In the genomic region with DNA sequence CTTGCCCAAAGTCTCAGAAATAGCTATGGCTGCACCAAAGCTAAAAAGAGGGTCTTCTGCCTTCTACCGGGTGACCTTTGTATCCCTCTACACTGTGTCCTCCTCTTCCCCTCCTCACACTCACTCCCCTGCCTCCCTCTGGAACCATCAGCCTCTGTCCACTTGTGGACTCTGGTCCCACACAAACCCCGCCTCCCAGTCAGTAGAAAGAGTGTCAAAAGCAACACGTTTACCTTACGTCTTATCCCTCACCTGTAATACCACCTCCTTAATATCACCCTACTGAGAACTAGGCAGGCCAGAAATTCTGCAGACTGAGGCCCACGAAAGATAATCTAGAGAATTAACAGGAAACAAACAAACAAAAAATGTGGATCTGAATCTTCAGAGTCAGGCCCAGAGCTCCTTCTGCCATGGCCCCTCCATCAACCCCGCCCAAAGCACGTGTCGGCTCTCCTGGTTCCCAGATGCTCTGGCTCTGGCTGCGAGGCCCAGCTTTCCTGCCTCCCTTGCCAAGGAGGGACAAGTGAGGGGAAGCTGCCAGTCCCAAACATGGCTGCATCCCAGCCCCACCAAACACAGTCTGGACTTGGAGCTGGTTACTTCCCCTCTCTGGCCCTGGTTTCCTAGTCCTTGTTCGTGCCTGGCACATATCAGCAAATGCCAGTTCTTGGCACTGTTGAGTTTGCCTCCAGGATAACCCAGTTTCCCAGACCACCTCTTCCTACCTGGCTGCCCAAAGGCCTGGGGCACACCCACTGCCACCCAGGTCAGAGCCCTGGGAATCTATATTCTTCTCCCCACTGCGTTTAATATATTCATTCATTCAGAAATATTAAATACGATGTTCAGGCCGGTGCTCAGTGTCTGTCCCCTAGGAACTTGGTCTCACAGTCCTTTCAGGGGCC, we compare ENCODE assay signal across 8 cellular contexts. TPM values are rescaled to one million over a fixed set of nuclear protein-coding genes. Genes with fewer than 3 reads are reported as not detected.
DNase-seq lines count a peak whose midpoint lies in the region; ATAC-seq, FAIRE-seq and TF ChIP-seq lines count a peak whose summit lies in the region.

No MANE protein-coding gene starts in this region.

- H3K4me1 ChIP-seq in left lung, result peaks cover 15 to 67% of the 10 kb centered on the region in 2 donors
- peaks cover 26 to 75% (median 46%) of the 10 kb centered on the region in 4 donors for H3K4me1 ChIP-seq in transverse colon

- TF ChIP-seq POLR2A in transverse colon (IDR thresholded peaks at IDR 0.05), result no peak
- no peak for TF ChIP-seq POLR2A in H54 (IDR thresholded peaks at IDR 0.05; ENCODE audit: low read depth, low read length)

- in situ Hi-C loops in transverse colon (cut with MboI; ENCODE audit: low pct_ligation_motif_present in 1 of 4, low pct_unique_long_range_greater_than_20kb in 1 of 4, low sequenced_read_pairs in 3 of 4), result no loop called here

- intact Hi-C loops in left lung (cut with DNase I) (no loop called here), transverse colon (cut with DNase I; ENCODE audit: low total_unique reads) (loop anchor here (2.0 to 5.0 kb wide), 4 partner anchors 24 to 116 kb away; no protein-coding TSS in a partner anchor)

- 35 to 54% methylated on average over 6 to 13 of the region's 13 CpGs for WGBS in transverse colon (ENCODE audit: low coverage in 1 of 2), 2 donors

- peak overlapping the region; percentile 87 for H3K4me3 ChIP-seq in bronchial epithelial cell (ENCODE audit: low read depth, low read length)
- H3K4me3 ChIP-seq in left lung, result peak overlapping the region; percentile 93 to 96
- H3K4me3 ChIP-seq in transverse colon, result peak overlapping the region in 3 of 4 donors; percentile 71 to 81 (median 75)

- peaks cover 18% of the 10 kb centered on the region for H3K36me3 ChIP-seq in bronchial epithelial cell (ENCODE audit: control insufficient read depth, insufficient read depth, low read length)
- H3K36me3 ChIP-seq in left lung, result peaks cover 0 to 28% of the 10 kb centered on the region in 2 donors
- H3K36me3 ChIP-seq in transverse colon, result no peaks in the 10 kb centered on the region

- H3K4me1 Mint-ChIP-seq in T-helper 1 cell treated with Interleukin-12 subunit alpha and Interleukin-12 subunit beta and Interleukin-4 antibody, amounts not matched to agents 30 μg/mL and 1 μg/mL, for 36 hours (ENCODE audit: low read depth), result peaks cover 17% of the 10 kb centered on the region

- H3K27me3 Mint-ChIP-seq in T-helper 1 cell treated with Interleukin-12 subunit alpha and Interleukin-12 subunit beta and Interleukin-4 antibody, amounts not matched to agents 30 μg/mL and 1 μg/mL, for 36 hours (ENCODE audit: low read depth), result peaks cover 14% of the 10 kb centered on the region

- no peaks in the 10 kb centered on the region for H3K9me3 ChIP-seq in left lung
- H3K9me3 ChIP-seq in transverse colon, result no peaks in the 10 kb centered on the region

- no peak for ATAC-seq in left lung

- peak overlapping the region; percentile 75 for H3K4me3 Mint-ChIP-seq in T-helper 1 cell treated with Interleukin-12 subunit alpha and Interleukin-12 subunit beta and Interleukin-4 antibody, amounts not matched to agents 30 μg/mL and 1 μg/mL, for 36 hours

- peaks cover 14% of the 10 kb centered on the region for H3K36me3 Mint-ChIP-seq in T-helper 1 cell treated with Interleukin-12 subunit alpha and Interleukin-12 subunit beta and Interleukin-4 antibody, amounts not matched to agents 30 μg/mL and 1 μg/mL, for 36 hours (ENCODE audit: low read depth)

- peaks cover 11% of the 10 kb centered on the region for H3K9me3 Mint-ChIP-seq in T-helper 1 cell treated with Interleukin-12 subunit alpha and Interleukin-12 subunit beta and Interleukin-4 antibody, amounts not matched to agents 30 μg/mL and 1 μg/mL, for 36 hours

- H3K27ac Mint-ChIP-seq in T-helper 1 cell treated with Interleukin-12 subunit alpha and Interleukin-12 subunit beta and Interleukin-4 antibody, amounts not matched to agents 30 μg/mL and 1 μg/mL, for 36 hours, result peak overlapping the region; percentile 53

- H3K27ac ChIP-seq in left lung (peak overlapping the region; percentile 95 to 96), transverse colon (peak overlapping the region; percentile 93 to 99 (median 96))

- no peaks in the 10 kb centered on the region for H3K27me3 ChIP-seq in bronchial epithelial cell (ENCODE audit: control insufficient read depth, insufficient read depth, low read length)
- H3K27me3 ChIP-seq in left lung, result no peaks in the 10 kb centered on the region
- H3K27me3 ChIP-seq in transverse colon, result no peaks in the 10 kb centered on the region

- DNase-seq in T-helper 1 cell, result no peak
- peak; percentile 43 for DNase-seq in bronchial epithelial cell (ENCODE audit: low read depth)
- DNase-seq in left lung, result no peak
- DNase-seq in transverse colon, result peak; percentile 52
- DNase-seq in H54 (ENCODE audit: insufficient read length, low spot score), result no peak
- no peak for DNase-seq in NCI-H187 treated with DMSO at 0.1 percent for 48 hours (lab: John Stamatoyannopoulos, UW)
- DNase-seq in KG1 (lab: John Stamatoyannopoulos, UW), result no peak

- FAIRE-seq in bronchial epithelial cell (lab: Jason Lieb, UNC) (peak; percentile 50), H54 (lab: Jason Lieb, UNC) (no peak)

- no peak for TF ChIP-seq EP300 in transverse colon (IDR thresholded peaks at IDR 0.05; ENCODE audit: low read depth)

- TF ChIP-seq CTCF in bronchial epithelial cell (IDR thresholded peaks at IDR 0.05; ENCODE audit: insufficient read depth, low read length, severe bottlenecking) (no peak), left lung (IDR thresholded peaks at IDR 0.05) (no peak), transverse colon (IDR thresholded peaks at IDR 0.05) (no peak)

RNA-seq across cellular contexts. Expression of gene ACTN1, which starts 2.7 kb away (rescaled TPM):
- 118 and 165 TPM in 2 replicates for total RNA-seq in bronchial epithelial cell
- total RNA-seq in left lung, result 100 to 1,000 TPM; 164 to 225 TPM
- 100 to 1,000 TPM; 127 to 403 (median 197) TPM for total RNA-seq in transverse colon

Comparison
In these comparisons a context has a peak if more than half of its experiments do, and no peak if none do; other contexts are left out.
1. DNase-seq: peak in bronchial epithelial cell (single experiment) and transverse colon (single experiment); none in T-helper 1 cell (0 of 5), left lung (0 of 2), H54 (single experiment), NCI-H187 treated with DMSO at 0.1 percent for 48 hours (single experiment) and KG1 (single experiment).
2. Peak in every context shown above with its lines, with median percentiles within 50 percentile points of each other: H3K4me3 ChIP-seq.